Comparison of ENCODE assay signal across 9 cellular contexts in genomic region chr19:6632747-6633455, GRCh38. TPM values are rescaled to one million over a fixed set of nuclear protein-coding genes. Genes with fewer than 3 reads are reported as not detected.
A peak's percentile ranks its signal among the peaks of the same experiment; 100 is the strongest.
DNase-seq lines count a peak whose midpoint lies in the region; ATAC-seq and TF ChIP-seq lines count a peak whose summit lies in the region.
"Not testable (repeated sequence)": the region's sequence is repeated elsewhere in the genome, so short reads cannot be mapped to it uniquely, and the experiment has no call there.
"Had no signal": no experiment of that assay in that cellular context is flagged by ENCODE, and none has a peak within 500 bp of the region (broad histone marks: within the 10 kb centered on the region; RNA-seq: fewer than 3 reads in every experiment).

No MANE protein-coding gene starts in this region.

- H3K9ac ChIP-seq in DND-41 (ENCODE audit: low read depth, low read length); KMS-11; OCI-LY1 (ENCODE audit: low read length); parathyroid adenoma: not testable (repeated sequence)

- peak; percentile 67 for TF ChIP-seq CTCF in DND-41 (IDR thresholded peaks at IDR 0.05; ENCODE audit: borderline replicate concordance, extremely low read depth, low read length, poor library complexity, severe bottlenecking)
- peak; percentile 49 for TF ChIP-seq CTCF in KMS-11 (conservative IDR thresholded peaks at IDR 0.05; ENCODE audit: low read depth, low read length)
- TF ChIP-seq CTCF in OCI-LY1 (IDR thresholded peaks at IDR 0.05; ENCODE audit: low read length), result peak; percentile 56
- TF ChIP-seq CTCF in cardiac fibroblast (IDR thresholded peaks at IDR 0.05; ENCODE audit: low read depth, low read length), result peak; percentile 74
- peak; percentile 77 for TF ChIP-seq CTCF in parathyroid adenoma (IDR thresholded peaks at IDR 0.05)
- peak; percentile 78 for TF ChIP-seq CTCF in type B pancreatic cell (conservative IDR thresholded peaks at IDR 0.05)

- H2AFZ ChIP-seq in DND-41 (ENCODE audit: low read depth, low read length), result 0 out of 2 replicates have a peak overlapping the region, but pooled peaks have one; percentile 38
- peak overlapping the region; percentile 36 for H2AFZ ChIP-seq in KMS-11 (ENCODE audit: low read depth)
- not testable (repeated sequence) for H2AFZ ChIP-seq in OCI-LY1 (ENCODE audit: low read length)
- peak overlapping the region; percentile 3 for H2AFZ ChIP-seq in parathyroid adenoma

- not testable (repeated sequence) for H3K27me3 Mint-ChIP-seq in activated CD4-positive, alpha-beta T cell treated with anti-CD3 and anti-CD28 coated beads, Interleukin-2, amount 10 ng/mL, durations not matched to agents 24 days and 14 days; type B pancreatic cell

- not testable (repeated sequence) for H3F3A ChIP-seq in OCI-LY1 (ENCODE audit: insufficient read depth, low read length)

- H4K20me1 ChIP-seq in DND-41 (ENCODE audit: insufficient read depth, low read length); KMS-11 (ENCODE audit: insufficient read depth); OCI-LY1 (ENCODE audit: insufficient read depth, low read length): not testable (repeated sequence)

- H3K9me3 ChIP-seq in DND-41 (ENCODE audit: insufficient read depth, low read length, severe bottlenecking); OCI-LY1 (ENCODE audit: low read length); parathyroid adenoma (ENCODE audit: control insufficient read depth, low read length): not testable (repeated sequence)

- intact Hi-C loops in activated CD4-positive, alpha-beta T cell treated with anti-CD3 and anti-CD28 coated beads, Interleukin-2, amount 10 ng/mL, durations not matched to agents 24 days and 14 days (cut with micrococcal nuclease), result loop anchor here (1.0 to 5.0 kb wide), 5 partner anchors 41 to 230 kb away; partner anchors contain the start of gene CD70

- not testable (repeated sequence) for H3K79me2 ChIP-seq in DND-41 (ENCODE audit: insufficient read depth, low read length); KMS-11 (ENCODE audit: insufficient read depth, low read depth); OCI-LY1 (ENCODE audit: insufficient read depth, low read length); parathyroid adenoma

- not testable (repeated sequence) for H3K4me3 ChIP-seq in DND-41 (ENCODE audit: low read depth in 1 of 2, low read length in 2 of 2); KMS-11 (IDR thresholded peaks at IDR 0.05; ENCODE audit: insufficient read depth, low read depth, low read length); OCI-LY1 (ENCODE audit: low read depth, low read length, poor library complexity, severe bottlenecking); cardiac fibroblast (replicated peaks in 1 of 2; ENCODE audit: low read depth in 2 of 2, low read length in 2 of 2); parathyroid adenoma (ENCODE audit: low read depth, low read length)

- H3K4me1 ChIP-seq in DND-41 (ENCODE audit: insufficient read depth, low read length); OCI-LY1 (ENCODE audit: insufficient read depth, low read length, severe bottlenecking); parathyroid adenoma: not testable (repeated sequence)
- peaks cover 16% of the 10 kb centered on the region for H3K4me1 ChIP-seq in KMS-11 (ENCODE audit: low read depth, poor library complexity, severe bottlenecking)

- ATAC-seq in DND-41 (ENCODE audit: insufficient read depth, low read depth), result not testable (repeated sequence)

- not testable (repeated sequence) for H3K9me2 ChIP-seq in OCI-LY1 (ENCODE audit: low read depth, low read length)

- H3K9me3 Mint-ChIP-seq in activated CD4-positive, alpha-beta T cell treated with anti-CD3 and anti-CD28 coated beads, Interleukin-2, amount 10 ng/mL, durations not matched to agents 24 days and 14 days; type B pancreatic cell: not testable (repeated sequence)

- H3K4me3 Mint-ChIP-seq in activated CD4-positive, alpha-beta T cell treated with anti-CD3 and anti-CD28 coated beads, Interleukin-2, amount 10 ng/mL, durations not matched to agents 24 days and 14 days; type B pancreatic cell: not testable (repeated sequence)

- H3K27me3 ChIP-seq in DND-41 (ENCODE audit: insufficient read depth, low read length, poor library complexity); KMS-11 (ENCODE audit: insufficient read depth, low read depth); OCI-LY1 (ENCODE audit: insufficient read depth, low read length); parathyroid adenoma (ENCODE audit: control insufficient read depth, insufficient read depth, low read length): not testable (repeated sequence)

- H3K36me3 ChIP-seq in DND-41 (ENCODE audit: insufficient read depth, low read length); KMS-11 (ENCODE audit: insufficient read depth); OCI-LY1 (ENCODE audit: insufficient read depth, low read length); parathyroid adenoma (ENCODE audit: control insufficient read depth, insufficient read depth, low read length): not testable (repeated sequence)

- peak overlapping the region; percentile 45; the same call in 1 of the 2 replicates for H3K4me2 ChIP-seq in DND-41 (ENCODE audit: insufficient read depth, low read length)
- peak overlapping the region; percentile 27; the same call in 1 of the 2 replicates for H3K4me2 ChIP-seq in KMS-11
- peak overlapping the region; percentile 28; the same call in 1 of the 2 replicates for H3K4me2 ChIP-seq in OCI-LY1 (ENCODE audit: low read length)
- H3K4me2 ChIP-seq in parathyroid adenoma (ENCODE audit: low read length), result not testable (repeated sequence)

- H3K27ac ChIP-seq in DND-41 (ENCODE audit: low read length); KMS-11; parathyroid adenoma: not testable (repeated sequence)
- peak overlapping the region; percentile 5 for H3K27ac ChIP-seq in OCI-LY1 (ENCODE audit: low read depth, low read length, poor library complexity, severe bottlenecking)

- peak overlapping the region; percentile 37 for H3K27ac Mint-ChIP-seq in activated CD4-positive, alpha-beta T cell treated with anti-CD3 and anti-CD28 coated beads, Interleukin-2, amount 10 ng/mL, durations not matched to agents 24 days and 14 days
- not testable (repeated sequence) for H3K27ac Mint-ChIP-seq in type B pancreatic cell

- peaks cover 26% of the 10 kb centered on the region for H3K4me1 Mint-ChIP-seq in activated CD4-positive, alpha-beta T cell treated with anti-CD3 and anti-CD28 coated beads, Interleukin-2, amount 10 ng/mL, durations not matched to agents 24 days and 14 days
- H3K4me1 Mint-ChIP-seq in type B pancreatic cell (ENCODE audit: unreplicated experiment), result not testable (repeated sequence)

- not testable (repeated sequence) for H3K36me3 Mint-ChIP-seq in activated CD4-positive, alpha-beta T cell treated with anti-CD3 and anti-CD28 coated beads, Interleukin-2, amount 10 ng/mL, durations not matched to agents 24 days and 14 days (ENCODE audit: low read depth); type B pancreatic cell

- peak; percentile 55 for DNase-seq in DND-41
- DNase-seq in activated CD4-positive, alpha-beta T cell treated with anti-CD3 and anti-CD28 coated beads, Interleukin-2, amount 10 ng/mL, durations not matched to agents 24 days and 14 days, result peak; percentile 83
- DNase-seq in cardiac fibroblast (ENCODE audit: low read depth in 2 of 2), result peak; percentile 72 to 78
- DNase-seq in hippocampal formation (lab: John Stamatoyannopoulos, UW), result peak; percentile 37 to 46
- not testable (repeated sequence) for DNase-seq in type B pancreatic cell (ENCODE audit: extremely low spot score, unreplicated experiment)

RNA-seq across cellular contexts. Expression of gene TNFSF14, which starts 37.1 kb away (rescaled TPM):
- total RNA-seq in activated CD4-positive, alpha-beta T cell treated with anti-CD3 and anti-CD28 coated beads, Interleukin-2, amount 10 ng/mL, durations not matched to agents 24 days and 14 days, result 172 and 173 TPM in 2 replicates
- not detected in 2 replicates for total RNA-seq in type B pancreatic cell (ENCODE audit: low replicate concordance)
- total RNA-seq: skeletal muscle tissue had no signal

RNA-seq across cellular contexts. Expression of gene CD70, which starts 42.0 kb away (rescaled TPM):
- total RNA-seq in activated CD4-positive, alpha-beta T cell treated with anti-CD3 and anti-CD28 coated beads, Interleukin-2, amount 10 ng/mL, durations not matched to agents 24 days and 14 days, result 46.8 and 47.4 TPM in 2 replicates
- total RNA-seq in type B pancreatic cell (ENCODE audit: low replicate concordance), result 0.74 and 1.0 TPM in 2 replicates

Comparison
In these comparisons a context has a peak if more than half of its experiments do, and no peak if none do; other contexts are left out.
1. RNA of gene TNFSF14, which starts 37.1 kb away (total RNA-seq): 172 to 173 TPM in activated CD4-positive, alpha-beta T cell treated with anti-CD3 and anti-CD28 coated beads, Interleukin-2, amount 10 ng/mL, durations not matched to agents 24 days and 14 days; not detected in type B pancreatic cell; every median in the first group is over 100 times any median in the second.
2. RNA of gene CD70, which starts 42.0 kb away (total RNA-seq): 46.8 to 47.4 TPM in activated CD4-positive, alpha-beta T cell treated with anti-CD3 and anti-CD28 coated beads, Interleukin-2, amount 10 ng/mL, durations not matched to agents 24 days and 14 days; 0.74 to 1.0 TPM in type B pancreatic cell; every median in the first group is over 10 times any median in the second.
3. Peak in every context shown above with its lines, with median percentiles within 50 percentile points of each other: CTCF ChIP-seq.